In the genomic region with DNA sequence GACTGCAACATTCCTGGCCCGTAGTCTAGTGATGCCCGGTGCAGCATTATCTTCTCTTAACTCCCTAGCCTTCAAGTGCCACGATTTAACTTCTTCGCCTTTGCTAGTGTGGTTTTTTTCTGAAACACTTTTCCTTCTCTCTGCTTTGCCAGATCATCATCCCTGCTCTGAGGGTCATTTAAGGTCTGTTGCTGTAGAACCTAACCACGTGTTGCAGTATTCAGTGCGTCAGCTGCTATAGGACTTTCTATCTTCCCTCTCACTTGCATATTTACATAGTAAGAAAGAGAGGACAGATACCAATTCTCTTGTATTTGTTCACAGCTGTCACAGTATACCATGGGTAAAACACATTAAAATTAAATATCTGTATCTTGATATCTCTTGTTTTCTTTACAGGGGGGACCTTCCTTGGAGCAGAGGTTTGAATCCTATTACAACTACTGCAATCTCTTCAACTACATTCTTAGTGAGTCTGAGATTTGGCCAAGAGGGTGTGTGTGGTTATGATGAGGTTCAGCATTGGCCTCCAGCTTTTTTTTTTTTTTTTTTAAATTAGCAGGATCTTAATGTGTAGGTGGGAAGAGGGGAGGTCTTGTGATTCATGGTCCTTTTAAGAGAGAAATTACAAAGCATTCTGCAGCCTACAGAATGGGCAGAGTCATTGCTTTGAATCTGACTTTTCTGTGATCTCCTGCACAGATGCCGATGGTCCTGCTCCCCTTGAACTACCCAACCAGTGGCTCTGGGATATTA, we compare ENCODE assay signal across 15 cellular contexts. TPM values are rescaled to one million over a fixed set of nuclear protein-coding genes. Genes with fewer than 3 reads are reported as not detected.
A peak's percentile ranks its signal among the peaks of the same experiment; 100 is the strongest.
DNase-seq lines count a peak whose midpoint lies in the region; ATAC-seq, FAIRE-seq and TF ChIP-seq lines count a peak whose summit lies in the region.
"Had no signal": no experiment of that assay in that cellular context is flagged by ENCODE, and none has a peak within 500 bp of the region (broad histone marks: within the 10 kb centered on the region; RNA-seq: fewer than 3 reads in every experiment).

No MANE protein-coding gene starts in this region.

- no peaks in the 10 kb centered on the region for H3K4me1 ChIP-seq in A549
- peaks cover 20% of the 10 kb centered on the region for H3K4me1 ChIP-seq in muscle layer of colon (ENCODE audit: insufficient read depth, low read length)

- no peak overlapping the region for H3K4me2 ChIP-seq in A549

- WGBS in A549 (ENCODE audit: missing lambda C conversion rate), result 81% methylated on average over 7 of the region's 7 CpGs
- WGBS in lower leg skin, 2 donors, result 80% methylated on average over 7 of the region's 7 CpGs

- no peak overlapping the region for H3K9ac ChIP-seq in muscle layer of colon (ENCODE audit: low read length)

- TF ChIP-seq RAD21 in A549 (conservative IDR thresholded peaks at IDR 0.05 in 1 of 2, IDR thresholded peaks at IDR 0.05 in 1 of 2), result no peak

- FAIRE-seq in A549 (lab: Jason Lieb, UNC), result no peak

- no peaks in the 10 kb centered on the region for H3K27me3 ChIP-seq in muscle layer of colon (ENCODE audit: control insufficient read depth in 1 of 2, insufficient read depth in 2 of 2, low read length in 2 of 2)

- H3K36me3 ChIP-seq in muscle layer of colon (ENCODE audit: insufficient read depth, low read length), result peaks cover 74% of the 10 kb centered on the region

- TF ChIP-seq CTCF in A549 (IDR thresholded peaks at IDR 0.05) (no peak), HFFc6 (IDR thresholded peaks at IDR 0.05) (no peak), brain (conservative IDR thresholded peaks at IDR 0.05) (no peak), lower leg skin (IDR thresholded peaks at IDR 0.05) (no peak)

- intact Hi-C loops in lower leg skin (cut with DNase I; ENCODE audit: low total_unique reads), result loop anchor here (5.0 kb wide), 1 partner anchor 45 kb away; no protein-coding TSS in a partner anchor

- H3K27me3 Mint-ChIP-seq in HFFc6 (ENCODE audit: insufficient read depth), result no peaks in the 10 kb centered on the region; the same call in 1 of the 2 replicates
- H3K27me3 Mint-ChIP-seq in brain, result peaks cover 2% of the 10 kb centered on the region

- H3K4me3 ChIP-seq in A549 (no peak overlapping the region), muscle layer of colon (ENCODE audit: low read depth in 1 of 2, low read length in 2 of 2) (no peak overlapping the region), lower leg skin (ENCODE audit: low read depth, poor library complexity, severe bottlenecking) (no peak overlapping the region)
- H3K4me3 ChIP-seq: coronary artery had no signal

- CTCF ChIA-PET in A549 (lab: Yijun Ruan, JAX), result interaction anchor here (0.6 to 9.1 kb wide), 32 partner anchors 8 to 334 kb away, joined by 3 to 112 read pairs (median 6); a partner anchor contains a TSS

- H3K4me3 Mint-ChIP-seq in HFFc6 (no peak overlapping the region), brain (no peak overlapping the region)

- no peak overlapping the region for H3K27ac ChIP-seq in A549
- H3K27ac ChIP-seq in muscle layer of colon (ENCODE audit: low read depth, low read length), result peak overlapping the region; percentile 24
- H3K27ac ChIP-seq: coronary artery, epithelial cell of prostate had no signal

- H3K36me3 Mint-ChIP-seq in HFFc6 (ENCODE audit: low read depth) (peaks cover 39% of the 10 kb centered on the region), brain (peaks cover 85% of the 10 kb centered on the region)

- peak; percentile 23 to 24; a peak in 3 of 6 replicates for ATAC-seq in A549

- H3K9me3 Mint-ChIP-seq in HFFc6, result no peaks in the 10 kb centered on the region
- no peaks in the 10 kb centered on the region for H3K9me3 Mint-ChIP-seq in brain

- H3K9me3 ChIP-seq in A549 (no peaks in the 10 kb centered on the region), muscle layer of colon (ENCODE audit: low read length) (no peaks in the 10 kb centered on the region)

- no peak for TF ChIP-seq EP300 in A549 (IDR thresholded peaks at IDR 0.05)

- DNase-seq in A549 (ENCODE audit: low read depth in 1 of 2, low spot score in 1 of 2) (no peak), HFFc6 (no peak), EL (no peak), lower leg skin (ENCODE audit: low spot score in 2 of 2) (no peak), NCI-H2107 (lab: John Stamatoyannopoulos, UW) (no peak), kidney tubule cell (ENCODE audit: low spot score) (no peak)
- DNase-seq: NCI-H187 had no signal

- H3K27ac Mint-ChIP-seq in HFFc6, result peak overlapping the region; percentile 46; the same call in 1 of the 2 replicates
- H3K27ac Mint-ChIP-seq in brain, result peak overlapping the region in 4 of 5 experiments; percentile 39 to 79 (median 66)

- H3K4me1 Mint-ChIP-seq in HFFc6 (ENCODE audit: low read depth) (peaks cover 6% of the 10 kb centered on the region; the same call in 1 of the 2 replicates), brain (peaks cover 13% of the 10 kb centered on the region)

- TF ChIP-seq POLR2A in A549 (IDR thresholded peaks at IDR 0.05; ENCODE audit: low read length) (no peak), lower leg skin (IDR thresholded peaks at IDR 0.05) (no peak)

- POLR2A ChIA-PET in A549 (lab: Yijun Ruan, JAX), result interaction anchor here (1.1 kb wide), 1 partner anchor 55 kb away, joined by 3 read pairs; a partner anchor contains a TSS

TF ChIP-seq in A549, 52 proteins besides CTCF, POLR2A, EP300 and RAD21:
- no peak for TF ChIP-seq KDM1A (IDR thresholded peaks at IDR 0.05; ENCODE audit: low read depth)
- TF ChIP-seq KDM5A (IDR thresholded peaks at IDR 0.05), result no peak
- no peak for TF ChIP-seq SMC3 (IDR thresholded peaks at IDR 0.05)
- no peak for TF ChIP-seq BHLHE40 (IDR thresholded peaks at IDR 0.05; ENCODE audit: low read depth, low read length)
- TF ChIP-seq ESRRA (IDR thresholded peaks at IDR 0.05; ENCODE audit: borderline replicate concordance, low read length), result no peak
- TF ChIP-seq POLR2AphosphoS2 (conservative IDR thresholded peaks at IDR 0.05; ENCODE audit: low read length), result no peak
- no peak for TF ChIP-seq FOSL2 (IDR thresholded peaks at IDR 0.05)
- TF ChIP-seq FOSL2 (CRISPR knock-in tag; IDR thresholded peaks at IDR 0.05), result no peak
- TF ChIP-seq CHD4 (IDR thresholded peaks at IDR 0.05; ENCODE audit: borderline replicate concordance), result no peak
- TF ChIP-seq NFE2L2 (conservative IDR thresholded peaks at IDR 0.05; ENCODE audit: low read length), result no peak
- no peak for TF ChIP-seq HEYL (CRISPR knock-in tag; IDR thresholded peaks at IDR 0.05)

RNA-seq across cellular contexts. Expression of a gene that starts 13.5 kb away (rescaled TPM):
- 423 and 493 TPM in 2 replicates for polyA plus RNA-seq in A549 (2011; rRNA removed)
- 206 and 272 TPM in 2 replicates for polyA plus RNA-seq in A549 (2012; cell fraction: cytosol; rRNA removed)
- polyA plus RNA-seq in A549 (2012; cell fraction: nucleus; rRNA removed), result 133 and 171 TPM in 2 replicates
- 212 to 222 TPM (median 218 TPM) in 3 replicates for polyA plus RNA-seq in A549 (2017; fragmentation: RNase III; extraction: RNeasy Plus Mini Kit Qiagen cat#74134 plus additional on column Dnase treatment)
- 412 and 554 TPM in 2 replicates for polyA minus RNA-seq in A549 (2011; rRNA and poly(A)+ RNA removed)
- total RNA-seq in HFFc6 (2021; fragmentation: NEBNext Ultra II Directional; extraction: Animal tissue kit (Norgen Biotek cat#: 25700)), result 100 to 1,000 TPM; 306 to 371 (median 357) TPM
- polyA plus RNA-seq in brain (ENCODE audit: insufficient read depth, low read depth, low replicate concordance), result 527 TPM
- 100 to 1,000 TPM; 392 to 558 (median 489) TPM for total RNA-seq in lower leg skin

RNA-seq across cellular contexts. Expression of a gene that starts 18.6 kb away (rescaled TPM):
- polyA plus RNA-seq in A549 (2011; rRNA removed) (13.2 and 15.2 TPM in 2 replicates), A549 (2017; fragmentation: RNase III; extraction: RNeasy Plus Mini Kit Qiagen cat#74134 plus additional on column Dnase treatment) (19.3 to 21.8 TPM (median 21.1 TPM) in 3 replicates), brain (ENCODE audit: insufficient read depth, low read depth, low replicate concordance) (35.2 TPM)
- polyA plus RNA-seq in A549 (2012; cell fraction: cytosol; rRNA removed), result 27.2 and 35.3 TPM in 2 replicates
- polyA plus RNA-seq in A549 (2012; cell fraction: nucleus; rRNA removed), result 50.3 and 76.5 TPM in 2 replicates
- polyA minus RNA-seq in A549 (2011; rRNA and poly(A)+ RNA removed), result 14.0 and 17.0 TPM in 2 replicates
- 10 to 100 TPM; 18.3 to 25.4 (median 20.9) TPM for total RNA-seq in HFFc6 (2021; fragmentation: NEBNext Ultra II Directional; extraction: Animal tissue kit (Norgen Biotek cat#: 25700))
- total RNA-seq in lower leg skin, result 10 to 100 TPM; 36.2 to 61.6 (median 53.0) TPM

RNA-seq across cellular contexts. Expression of a gene that starts 39.6 kb away (rescaled TPM):
- polyA plus RNA-seq in A549 (2011; rRNA removed), result not detected in 2 replicates
- not detected in 2 replicates for polyA plus RNA-seq in A549 (2012; cell fraction: cytosol; rRNA removed)
- 0.06 TPM in 1 of 2 replicates, not detected in the other for polyA plus RNA-seq in A549 (2012; cell fraction: nucleus; rRNA removed)
- polyA plus RNA-seq in A549 (2017; fragmentation: RNase III; extraction: RNeasy Plus Mini Kit Qiagen cat#74134 plus additional on column Dnase treatment), result not detected in 3 replicates
- polyA minus RNA-seq in A549 (2011; rRNA and poly(A)+ RNA removed), result not detected in 2 replicates
- not detected for total RNA-seq in HFFc6 (2021; fragmentation: NEBNext Ultra II Directional; extraction: Animal tissue kit (Norgen Biotek cat#: 25700))
- not detected for polyA plus RNA-seq in brain (ENCODE audit: insufficient read depth, low read depth, low replicate concordance)
- not detected for total RNA-seq in lower leg skin
- total RNA-seq: OCI-LY7, posterior vena cava, temporal lobe had no signal
- polyA plus RNA-seq: BJ had no signal

RNA-seq across cellular contexts. Expression of a gene that starts 43.3 kb away (rescaled TPM):
- 10.4 and 11.1 TPM in 2 replicates for polyA plus RNA-seq in A549 (2011; rRNA removed)
- polyA plus RNA-seq in A549 (2012; cell fraction: cytosol; rRNA removed), result 8.1 and 13.2 TPM in 2 replicates
- 18.0 and 23.4 TPM in 2 replicates for polyA plus RNA-seq in A549 (2012; cell fraction: nucleus; rRNA removed)
- polyA plus RNA-seq in A549 (2017; fragmentation: RNase III; extraction: RNeasy Plus Mini Kit Qiagen cat#74134 plus additional on column Dnase treatment), result 16.1 to 19.0 TPM (median 18.6 TPM) in 3 replicates
- polyA minus RNA-seq in A549 (2011; rRNA and poly(A)+ RNA removed), result 18.0 and 19.1 TPM in 2 replicates
- 10 to 100 TPM; 37.7 to 46.5 (median 40.5) TPM for total RNA-seq in HFFc6 (2021; fragmentation: NEBNext Ultra II Directional; extraction: Animal tissue kit (Norgen Biotek cat#: 25700))
- polyA plus RNA-seq in brain (ENCODE audit: insufficient read depth, low read depth, low replicate concordance), result 16.2 TPM
- total RNA-seq in lower leg skin, result 100 to 1,000 TPM; 124 to 150 (median 143) TPM

RNA-seq across cellular contexts. Expression of a gene that starts 55.0 kb away (rescaled TPM):
- polyA plus RNA-seq in A549 (2011; rRNA removed) (1.2 and 1.3 TPM in 2 replicates), A549 (2017; fragmentation: RNase III; extraction: RNeasy Plus Mini Kit Qiagen cat#74134 plus additional on column Dnase treatment) (2.1 to 3.1 TPM (median 2.6 TPM) in 3 replicates), brain (ENCODE audit: insufficient read depth, low read depth, low replicate concordance) (32.1 TPM)
- 3.2 and 4.8 TPM in 2 replicates for polyA plus RNA-seq in A549 (2012; cell fraction: cytosol; rRNA removed)
- 5.1 and 6.7 TPM in 2 replicates for polyA plus RNA-seq in A549 (2012; cell fraction: nucleus; rRNA removed)
- 2.2 and 3.6 TPM in 2 replicates for polyA minus RNA-seq in A549 (2011; rRNA and poly(A)+ RNA removed)
- total RNA-seq in HFFc6 (2021; fragmentation: NEBNext Ultra II Directional; extraction: Animal tissue kit (Norgen Biotek cat#: 25700)), result 10 to 100 TPM; 27.6 to 42.3 (median 29.2) TPM
- total RNA-seq in lower leg skin, result 10 to 100 TPM; 12.5 to 20.4 (median 16.2) TPM
